ENCODE assay signal across 1 cellular context in the genomic region with DNA sequence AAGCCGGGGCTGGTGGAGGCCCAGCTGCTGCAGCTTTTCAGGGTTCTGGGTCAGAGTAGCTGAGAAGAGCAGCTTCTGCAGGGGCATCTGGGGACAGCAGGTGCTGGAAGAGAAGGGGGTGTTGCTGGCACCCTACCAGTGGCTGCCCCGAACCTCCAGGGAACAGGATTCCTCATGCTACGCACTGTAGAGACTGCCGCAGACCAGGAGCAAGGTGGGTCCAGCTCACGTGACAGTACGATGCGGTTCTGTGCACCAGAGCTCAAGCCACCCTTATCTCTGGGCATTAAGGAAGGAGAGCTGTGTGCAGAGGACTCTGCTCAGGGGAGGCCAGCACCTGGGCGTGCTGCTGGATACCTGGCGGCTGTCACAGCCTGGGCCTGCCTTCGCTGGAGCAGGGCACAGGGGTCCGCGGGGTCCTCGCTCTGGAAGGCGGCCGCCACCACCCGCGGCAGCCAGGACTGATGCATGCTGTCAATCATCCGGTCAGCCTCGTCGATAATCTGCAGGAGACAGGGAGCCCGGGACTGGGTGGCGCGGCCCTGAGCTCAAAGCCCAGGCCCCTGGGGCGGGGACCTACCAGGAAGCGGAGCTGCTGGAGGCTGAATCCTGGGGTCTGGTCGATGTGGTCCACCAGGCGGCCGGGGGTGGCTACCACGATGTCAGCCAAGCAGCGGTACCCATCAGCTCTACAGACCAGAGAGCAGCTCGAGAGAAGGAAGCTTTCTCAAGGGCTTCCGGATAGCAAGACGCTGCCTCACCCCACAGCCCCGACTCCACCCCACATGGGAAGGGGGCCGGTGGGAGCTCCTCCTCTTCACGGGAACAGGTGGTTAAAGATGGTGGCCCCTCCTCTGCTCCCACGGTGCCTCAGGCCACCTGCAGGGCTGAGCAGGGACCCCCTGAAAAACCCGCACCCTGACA.
TF ChIP-seq lines count a peak whose summit lies in the region.

No MANE protein-coding gene starts in this region.

TF ChIP-seq in K562, 482 proteins besides CTCF, POLR2A, EP300 and RAD21:
- no peak for TF ChIP-seq ZNF175 (CRISPR knock-in tag; IDR thresholded peaks at IDR 0.05; ENCODE audit: low read depth)
- TF ChIP-seq ZNF224 (CRISPR knock-in tag; IDR thresholded peaks at IDR 0.05): no peak
- no peak for TF ChIP-seq EZH2 (IDR thresholded peaks at IDR 0.05; ENCODE audit: borderline replicate concordance, low read depth, low read length)
- TF ChIP-seq, protein P1, sequence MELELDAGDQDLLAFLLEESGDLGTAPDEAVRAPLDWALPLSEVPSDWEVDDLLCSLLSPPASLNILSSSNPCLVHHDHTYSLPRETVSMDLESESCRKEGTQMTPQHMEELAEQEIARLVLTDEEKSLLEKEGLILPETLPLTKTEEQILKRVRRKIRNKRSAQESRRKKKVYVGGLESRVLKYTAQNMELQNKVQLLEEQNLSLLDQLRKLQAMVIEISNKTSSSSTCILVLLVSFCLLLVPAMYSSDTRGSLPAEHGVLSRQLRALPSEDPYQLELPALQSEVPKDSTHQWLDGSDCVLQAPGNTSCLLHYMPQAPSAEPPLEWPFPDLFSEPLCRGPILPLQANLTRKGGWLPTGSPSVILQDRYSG (tag; conservative IDR thresholded peaks at IDR 0.05; ENCODE audit: low read depth): no peak
- TF ChIP-seq ZBED1 (IDR thresholded peaks at IDR 0.05): no peak
- no peak for TF ChIP-seq KDM1A (IDR thresholded peaks at IDR 0.05)
- TF ChIP-seq TEAD4 (IDR thresholded peaks at IDR 0.05; ENCODE audit: low read length): no peak
- no peak for TF ChIP-seq TEAD4 (CRISPR knock-in tag; IDR thresholded peaks at IDR 0.05; ENCODE audit: borderline replicate concordance)
- TF ChIP-seq MIER1 (IDR thresholded peaks at IDR 0.05; ENCODE audit: low read depth): no peak
- TF ChIP-seq, protein P2, sequence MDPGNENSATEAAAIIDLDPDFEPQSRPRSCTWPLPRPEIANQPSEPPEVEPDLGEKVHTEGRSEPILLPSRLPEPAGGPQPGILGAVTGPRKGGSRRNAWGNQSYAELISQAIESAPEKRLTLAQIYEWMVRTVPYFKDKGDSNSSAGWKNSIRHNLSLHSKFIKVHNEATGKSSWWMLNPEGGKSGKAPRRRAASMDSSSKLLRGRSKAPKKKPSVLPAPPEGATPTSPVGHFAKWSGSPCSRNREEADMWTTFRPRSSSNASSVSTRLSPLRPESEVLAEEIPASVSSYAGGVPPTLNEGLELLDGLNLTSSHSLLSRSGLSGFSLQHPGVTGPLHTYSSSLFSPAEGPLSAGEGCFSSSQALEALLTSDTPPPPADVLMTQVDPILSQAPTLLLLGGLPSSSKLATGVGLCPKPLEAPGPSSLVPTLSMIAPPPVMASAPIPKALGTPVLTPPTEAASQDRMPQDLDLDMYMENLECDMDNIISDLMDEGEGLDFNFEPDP (CRISPR knock-in tag; IDR thresholded peaks at IDR 0.05): no peak
- TF ChIP-seq RBFOX2 (IDR thresholded peaks at IDR 0.05; ENCODE audit: low read depth, low read length): 0 out of 2 replicates have a peak, but pooled peaks have one; percentile 11
- peak; percentile 49 for TF ChIP-seq POLR2G (IDR thresholded peaks at IDR 0.05; ENCODE audit: low read depth, low read length)
- TF ChIP-seq ETV6 (IDR thresholded peaks at IDR 0.05; ENCODE audit: borderline replicate concordance in 1 of 2, low read depth in 2 of 2, low read length in 1 of 2): no peak
- no peak for TF ChIP-seq ETV6 (CRISPR knock-in tag; IDR thresholded peaks at IDR 0.05; ENCODE audit: borderline replicate concordance)
- no peak for TF ChIP-seq TSC22D4 (tag; IDR thresholded peaks at IDR 0.05)
- TF ChIP-seq XRCC4 (IDR thresholded peaks at IDR 0.05; ENCODE audit: extremely low read depth, insufficient read depth, insufficient read length): no peak
